Comparison of ENCODE assay signal across 16 cellular contexts in the genomic region with DNA sequence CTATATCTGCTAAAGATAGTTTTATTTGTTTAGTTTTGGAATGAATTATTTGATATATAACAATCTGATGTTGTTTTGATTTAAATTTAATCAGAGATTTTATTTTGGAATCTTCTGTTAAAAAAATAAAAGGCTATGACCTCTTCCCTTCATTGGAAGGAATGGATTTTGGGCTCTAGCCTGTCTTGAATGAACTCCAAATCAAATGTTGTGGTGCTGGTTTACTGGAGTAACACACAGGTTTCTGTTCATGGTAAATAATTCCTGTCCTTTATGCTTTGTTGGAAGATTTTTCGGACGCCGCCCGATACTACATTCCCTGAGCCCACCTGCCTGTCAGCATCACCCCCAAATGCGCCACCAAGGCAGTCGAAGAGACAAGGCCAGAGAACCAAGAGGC.
DNase-seq lines count a peak whose midpoint lies in the region; ATAC-seq and TF ChIP-seq lines count a peak whose summit lies in the region.
"Had no signal": no experiment of that assay in that cellular context is flagged by ENCODE, and none has a peak within 500 bp of the region (broad histone marks: within the 10 kb centered on the region; RNA-seq: fewer than 3 reads in every experiment).

No MANE protein-coding gene starts in this region.

- H3K9ac ChIP-seq in GM23248 = peak overlapping the region; percentile 79
- peak overlapping the region; percentile 18 to 68 (median 58) for H3K9ac ChIP-seq in subcutaneous abdominal adipose tissue (ENCODE audit: low read length in 5 of 5)
- no peak overlapping the region for H3K9ac ChIP-seq in MM.1S (ENCODE audit: low read length)

- H3K79me2 ChIP-seq in GM23248 (ENCODE audit: insufficient read depth) (peaks cover 73% of the 10 kb centered on the region), MM.1S (ENCODE audit: low read length) (0 out of 2 replicates have a peak, but pooled peaks cover 11% of the 10 kb centered on the region)

- H3K9me3 ChIP-seq in GM23248 (ENCODE audit: low read depth) = no peaks in the 10 kb centered on the region
- no peaks in the 10 kb centered on the region for H3K9me3 ChIP-seq in ascending aorta
- no peaks in the 10 kb centered on the region for H3K9me3 ChIP-seq in subcutaneous abdominal adipose tissue (ENCODE audit: control insufficient read depth in 5 of 5, low read length in 5 of 5)
- H3K9me3 ChIP-seq in MM.1S (replicated peaks; ENCODE audit: insufficient read depth, low read length) = no peaks in the 10 kb centered on the region
- H3K9me3 ChIP-seq: A549 had no signal

- H2AFZ ChIP-seq in GM23248 = peak overlapping the region; percentile 50
- no peak overlapping the region for H2AFZ ChIP-seq in MM.1S (ENCODE audit: low read length)

- peak overlapping the region; percentile 69 for H3K4me2 ChIP-seq in GM23248 (ENCODE audit: unreplicated experiment)
- no peak overlapping the region for H3K4me2 ChIP-seq in MM.1S (ENCODE audit: low read depth, low read length)
- H3K4me2 ChIP-seq: A549 had no signal

- peak overlapping the region; percentile 55; the same call in 1 of the 2 replicates for H3K27ac ChIP-seq in GM23248
- peak overlapping the region; percentile 43 to 54 for H3K27ac ChIP-seq in ascending aorta
- H3K27ac ChIP-seq in subcutaneous abdominal adipose tissue (ENCODE audit: low read depth, low read length) = peak overlapping the region; percentile 74
- H3K27ac ChIP-seq in MM.1S (ENCODE audit: low read length) = no peak overlapping the region
- H3K27ac ChIP-seq: A549 had no signal

- H3K4me1 ChIP-seq in GM23248 (ENCODE audit: insufficient read depth) (peaks cover 22% of the 10 kb centered on the region), ascending aorta (peaks cover 1 to 32% of the 10 kb centered on the region in 2 donors), subcutaneous abdominal adipose tissue (ENCODE audit: control insufficient read depth in 5 of 5, insufficient read depth in 5 of 5, low read length in 5 of 5) (peaks cover 5 to 44% (median 38%) of the 10 kb centered on the region in 5 donors), MM.1S (ENCODE audit: low read length) (no peaks in the 10 kb centered on the region)
- H3K4me1 ChIP-seq: A549 had no signal

- H3K4me3 ChIP-seq in GM23248 = peak overlapping the region; percentile 55
- H3K4me3 ChIP-seq in ascending aorta = peak overlapping the region; percentile 20 to 33
- H3K4me3 ChIP-seq in subcutaneous abdominal adipose tissue (ENCODE audit: low read depth in 1 of 5, low read length in 5 of 5) = peak overlapping the region; percentile 15 to 55 (median 47)
- no peak overlapping the region for H3K4me3 ChIP-seq in MM.1S (ENCODE audit: low read length)
- no peak overlapping the region for H3K4me3 ChIP-seq in lower leg skin (ENCODE audit: low read depth, poor library complexity, severe bottlenecking)
- H3K4me3 ChIP-seq: A549 had no signal

- DNase-seq in GM23248 (peak; percentile 21), ascending aorta (ENCODE audit: low spot score in 2 of 2) (no peak), MM.1S (no peak), nucleus accumbens (lab: John Stamatoyannopoulos, UW) (no peak), lower leg skin (ENCODE audit: low spot score in 2 of 2) (no peak)
- DNase-seq: C1 segment of cervical spinal cord; GOT3; NCI-H1417 treated with DMSO at 0.1 percent for 48 hours; NCI-H1930; NCI-H446; NK-92 treated with Interleukin-12 subunit alpha and Interleukin-12 subunit beta, amount 100 ng/mL, for 24 hours; SHP77 treated with DMSO at 0.1 percent for 48 hours had no signal

- 87% methylated on average over 6 of the region's 6 CpGs for WGBS in GM23248 (ENCODE audit: low coverage in 1 of 2, low lambda C conversion rate in 2 of 2, missing lambda C conversion rate in 2 of 2), 2 experiments
- 88 to 97% methylated on average over 6 of the region's 6 CpGs for WGBS in lower leg skin, 2 donors

- H3K36me3 ChIP-seq in GM23248 (ENCODE audit: low read depth) (no peaks in the 10 kb centered on the region), ascending aorta (no peaks in the 10 kb centered on the region), subcutaneous abdominal adipose tissue (ENCODE audit: control insufficient read depth in 5 of 5, insufficient read depth in 5 of 5, low read length in 5 of 5) (peaks cover 0 to 4% (median 0%) of the 10 kb centered on the region in 5 donors), MM.1S (replicated peaks; ENCODE audit: insufficient read depth, low read length) (no peaks in the 10 kb centered on the region; the same call in 1 of the 2 replicates)

- H3K27ac Mint-ChIP-seq in nephron = peak overlapping the region in 2 of 3 experiments; percentile 7 to 23

- ATAC-seq in HG03175 (IDR thresholded peaks at IDR 0.05; ENCODE audit: unreplicated experiment) = no peak
- ATAC-seq: A549 had no signal

- H3K27me3 ChIP-seq in GM23248 (replicated peaks; ENCODE audit: insufficient read depth) (no peaks in the 10 kb centered on the region), ascending aorta (no peaks in the 10 kb centered on the region), subcutaneous abdominal adipose tissue (ENCODE audit: control insufficient read depth in 5 of 5, insufficient read depth in 4 of 5, low read length in 5 of 5) (no peaks in the 10 kb centered on the region), MM.1S (replicated peaks; ENCODE audit: insufficient read depth, low read length) (no peaks in the 10 kb centered on the region)

- H3F3A ChIP-seq in GM23248 (ENCODE audit: insufficient read depth) (peaks cover 42% of the 10 kb centered on the region), MM.1S (ENCODE audit: insufficient read depth, low read length) (no peaks in the 10 kb centered on the region)

- TF ChIP-seq POLR2A in lower leg skin (IDR thresholded peaks at IDR 0.05) = no peak

- no peaks in the 10 kb centered on the region for H3K27me3 Mint-ChIP-seq in nephron (ENCODE audit: low read depth)

- H3K9me2 ChIP-seq in GM23248 (ENCODE audit: insufficient read depth) (no peaks in the 10 kb centered on the region), MM.1S (replicated peaks; ENCODE audit: insufficient read depth, low read length) (no peaks in the 10 kb centered on the region)

- TF ChIP-seq CTCF in ascending aorta (IDR thresholded peaks at IDR 0.05) = no peak
- no peak for TF ChIP-seq CTCF in nephron (IDR thresholded peaks at IDR 0.05; ENCODE audit: unreplicated experiment in 3 of 3)
- TF ChIP-seq CTCF in MM.1S (IDR thresholded peaks at IDR 0.05; ENCODE audit: low read length) = no peak
- no peak for TF ChIP-seq CTCF in lower leg skin (IDR thresholded peaks at IDR 0.05)

- H3K4me1 Mint-ChIP-seq in nephron = peaks cover 43% of the 10 kb centered on the region

- H3K9me3 Mint-ChIP-seq in nephron = peaks cover 3% of the 10 kb centered on the region

- intact Hi-C loops in ascending aorta (cut with DNase I) = no loop called here
- intact Hi-C loops in lower leg skin (cut with DNase I; ENCODE audit: low total_unique reads) = no loop called here

- H3K4me3 Mint-ChIP-seq in nephron = no peak overlapping the region

- H4K20me1 ChIP-seq in GM23248 (ENCODE audit: insufficient read depth) (no peaks in the 10 kb centered on the region), MM.1S (ENCODE audit: insufficient read depth, low read length) (no peaks in the 10 kb centered on the region)

- H3K36me3 Mint-ChIP-seq in nephron (ENCODE audit: low read depth) = peaks cover 29% of the 10 kb centered on the region

- in situ Hi-C loops in GM23248 (cut with MboI) = no loop called here

Comparison
In these comparisons a context has a peak if more than half of its experiments do, and no peak if none do; other contexts are left out.
1. H3K4me3 ChIP-seq: peak in GM23248 (single experiment), ascending aorta (2 of 2) and subcutaneous abdominal adipose tissue (5 of 5); none in MM.1S (single experiment) and lower leg skin (single experiment).